7 cellular contexts compared by ENCODE assay signal in the genomic region with DNA sequence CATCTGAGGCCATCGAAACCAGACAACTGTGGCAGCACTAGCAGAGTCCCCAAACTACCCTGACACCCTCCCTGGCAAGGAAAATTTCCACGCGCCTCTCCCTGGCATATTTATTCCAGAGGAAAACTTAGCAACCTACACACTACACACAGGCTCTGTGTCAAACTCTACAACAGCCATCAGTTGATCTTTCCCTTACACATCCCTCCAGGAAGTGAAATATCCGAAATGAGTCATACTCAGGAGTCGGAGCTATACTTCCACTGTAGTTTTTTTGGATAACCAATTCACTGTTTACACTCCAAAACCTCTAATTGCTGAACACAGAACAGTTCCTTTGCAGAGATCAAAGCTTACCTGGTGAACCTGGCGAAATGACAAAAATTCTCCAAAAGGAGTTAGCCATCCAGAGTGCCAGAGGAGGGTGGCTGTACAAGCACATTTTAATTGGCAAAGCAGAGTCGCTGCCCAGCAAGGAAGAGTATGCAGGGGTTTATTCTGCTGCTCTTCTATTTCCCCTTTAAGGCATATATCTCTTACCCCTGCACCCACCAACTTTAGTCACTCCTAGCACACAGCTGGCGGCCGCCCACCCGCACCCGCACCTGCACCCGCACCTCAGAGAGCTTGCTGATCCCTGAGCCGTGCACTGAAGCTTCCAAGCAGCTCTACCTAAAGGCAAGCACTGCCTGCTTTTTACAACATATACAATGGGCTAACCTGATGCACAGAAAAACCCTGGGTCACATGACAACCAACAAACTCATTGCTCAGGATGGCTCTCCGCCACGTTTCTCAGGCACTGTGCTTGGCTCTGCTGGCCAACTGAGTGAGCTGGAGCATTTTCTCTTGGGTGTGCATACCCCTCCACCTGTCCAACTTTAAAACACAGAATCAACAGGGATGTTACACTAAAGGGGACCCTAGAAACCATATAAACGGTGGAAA. TPM values are rescaled to one million over a fixed set of nuclear protein-coding genes. Genes with fewer than 3 reads are reported as not detected.
DNase-seq lines count a peak whose midpoint lies in the region; ATAC-seq and TF ChIP-seq lines count a peak whose summit lies in the region.

No MANE protein-coding gene starts in this region.

- H3K4me2 ChIP-seq in HCT116 (ENCODE audit: low read length) = peak overlapping the region; percentile 60

- no peaks in the 10 kb centered on the region for H3K9me3 ChIP-seq in HCT116 (ENCODE audit: control insufficient read depth in 1 of 2, insufficient read depth in 1 of 2, low read depth in 1 of 2, low read length in 2 of 2)
- H3K9me3 ChIP-seq in right atrium auricular region = no peaks in the 10 kb centered on the region

- ATAC-seq in HCT116 (peak; percentile 79), WTC11 (no peak)
- ATAC-seq in stimulated activated memory B cell treated with anti-CD40 and anti-IgM and Interleukin-4, amounts not matched to agents 10 μg/mL and 1 μg/mL and 100 μg/mL, for 72 hours = no peak

- peaks cover 20 to 26% of the 10 kb centered on the region in 2 experiments for H3K4me1 ChIP-seq in HCT116 (ENCODE audit: control insufficient read depth in 1 of 2, insufficient read depth in 2 of 2, low read length in 2 of 2)
- H3K4me1 ChIP-seq in right atrium auricular region = peaks cover 0 to 95% of the 10 kb centered on the region in 2 donors

- peak overlapping the region; percentile 35 for H3K27ac Mint-ChIP-seq in WTC11
- H3K27ac Mint-ChIP-seq in stimulated activated memory B cell treated with anti-CD40 and anti-IgM and Interleukin-4, amounts not matched to agents 10 μg/mL and 1 μg/mL and 100 μg/mL, for 72 hours = peak overlapping the region; percentile 47

- no peak overlapping the region for H3K4me3 ChIP-seq in HCT116 (replicated peaks in 1 of 2; ENCODE audit: low read depth in 1 of 2, low read length in 2 of 2)
- H3K4me3 ChIP-seq in right atrium auricular region = no peak overlapping the region

- H3K36me3 ChIP-seq in HCT116 (ENCODE audit: control insufficient read depth in 1 of 2, insufficient read depth in 2 of 2, low read length in 2 of 2) (0 out of 4 replicates have a peak, but pooled peaks cover 0 to 5% of the 10 kb centered on the region in 2 experiments), right atrium auricular region (no peaks in the 10 kb centered on the region)

- H4K20me1 ChIP-seq in HCT116 (ENCODE audit: insufficient read depth) = peaks cover 21% of the 10 kb centered on the region; the same call in 1 of the 2 replicates

- H3K79me2 ChIP-seq in HCT116 (ENCODE audit: insufficient read depth, low read length) = peaks cover 95% of the 10 kb centered on the region

- peaks cover 5% of the 10 kb centered on the region; the same call in 1 of the 2 replicates for H3K36me3 Mint-ChIP-seq in WTC11
- peaks cover 13% of the 10 kb centered on the region for H3K36me3 Mint-ChIP-seq in stimulated activated memory B cell treated with anti-CD40 and anti-IgM and Interleukin-4, amounts not matched to agents 10 μg/mL and 1 μg/mL and 100 μg/mL, for 72 hours

- no peaks in the 10 kb centered on the region for H3K9me2 ChIP-seq in HCT116 (ENCODE audit: insufficient read depth)

- RAD21 ChIA-PET in HCT116 (lab: Charles Lee; ENCODE audit: low non-redundant PET in 1 of 2, low total read pairs in 2 of 2, uncharacterized antibody in 2 of 2, unreplicated experiment in 2 of 2) = no interaction called here

- no peak overlapping the region for H2AFZ ChIP-seq in HCT116 (ENCODE audit: low read depth, low read length, poor library complexity, severe bottlenecking)

- H3K4me1 Mint-ChIP-seq in WTC11 = peaks cover 19% of the 10 kb centered on the region
- peaks cover 70% of the 10 kb centered on the region for H3K4me1 Mint-ChIP-seq in stimulated activated memory B cell treated with anti-CD40 and anti-IgM and Interleukin-4, amounts not matched to agents 10 μg/mL and 1 μg/mL and 100 μg/mL, for 72 hours

- no peaks in the 10 kb centered on the region for H3K27me3 Mint-ChIP-seq in WTC11 (ENCODE audit: low read depth)
- no peaks in the 10 kb centered on the region for H3K27me3 Mint-ChIP-seq in stimulated activated memory B cell treated with anti-CD40 and anti-IgM and Interleukin-4, amounts not matched to agents 10 μg/mL and 1 μg/mL and 100 μg/mL, for 72 hours

- H3K9ac ChIP-seq in HCT116 (ENCODE audit: low read length) = 0 out of 2 replicates have a peak overlapping the region, but pooled peaks have one; percentile 11

- DNase-seq in HCT116 (ENCODE audit: low read depth, low spot score) = peak; percentile 46
- DNase-seq in WTC11 (ENCODE audit: low spot score) = no peak
- DNase-seq in right atrium auricular region (ENCODE audit: low spot score) = no peak
- no peak for DNase-seq in occipital lobe (lab: John Stamatoyannopoulos, UW)
- DNase-seq in GM13977 (ENCODE audit: low spot score) = no peak
- DNase-seq in NCI-H2107 (lab: John Stamatoyannopoulos, UW) = no peak

- in situ Hi-C loops in GM13977 (cut with MboI; ENCODE audit: low pct_unique_long_range_greater_than_20kb, low sequenced_read_pairs, unreplicated experiment) = no loop called here

- no peak for TF ChIP-seq POLR2A in HCT116 (IDR thresholded peaks at IDR 0.05; ENCODE audit: borderline replicate concordance, extremely low read depth, insufficient read depth, insufficient read length)

- H3K27me3 ChIP-seq in HCT116 (ENCODE audit: insufficient read depth, low read length) = no peaks in the 10 kb centered on the region
- no peaks in the 10 kb centered on the region for H3K27me3 ChIP-seq in right atrium auricular region

- H3K27ac ChIP-seq in HCT116 (ENCODE audit: low read depth, low read length) (peak overlapping the region; percentile 35; the same call in 1 of the 2 replicates), right atrium auricular region (peak overlapping the region; percentile 69 to 81)

- BruUV-seq in HCT116 (replicated peaks; lab: Mats Ljungman, UMichigan) = no TSS peak

- H3K4me3 Mint-ChIP-seq in WTC11 = no peak overlapping the region
- no peak overlapping the region for H3K4me3 Mint-ChIP-seq in stimulated activated memory B cell treated with anti-CD40 and anti-IgM and Interleukin-4, amounts not matched to agents 10 μg/mL and 1 μg/mL and 100 μg/mL, for 72 hours

- no peaks in the 10 kb centered on the region for H3K9me3 Mint-ChIP-seq in WTC11
- H3K9me3 Mint-ChIP-seq in stimulated activated memory B cell treated with anti-CD40 and anti-IgM and Interleukin-4, amounts not matched to agents 10 μg/mL and 1 μg/mL and 100 μg/mL, for 72 hours = no peaks in the 10 kb centered on the region

- POLR2A ChIA-PET in HCT116 (lab: Charles Lee) = no interaction called here
- POLR2A ChIA-PET in WTC11 (lab: Charles Lee) = interaction anchor here (0.6 kb wide), 1 partner anchor 28 kb away, joined by 3 read pairs; no protein-coding TSS in a partner anchor

- intact Hi-C loops in HCT116 (cut with micrococcal nuclease) = no loop called here

- TF ChIP-seq CTCF in HCT116 (IDR thresholded peaks at IDR 0.05 in 2 of 3, conservative IDR thresholded peaks at IDR 0.05 in 1 of 3; ENCODE audit: borderline replicate concordance in 1 of 3, insufficient read depth in 1 of 3, low read depth in 2 of 3, low read length in 2 of 3) (no peak), WTC11 (IDR thresholded peaks at IDR 0.05) (no peak), right atrium auricular region (IDR thresholded peaks at IDR 0.05) (no peak), GM13977 (IDR thresholded peaks at IDR 0.05; ENCODE audit: extremely low read depth, insufficient read depth, missing control alignments) (no peak)

- CTCF ChIA-PET in HCT116 (lab: Charles Lee) (interaction anchor here (0.9 kb wide), 2 partner anchors 152 to 221 kb away, joined by 3 read pairs; no protein-coding TSS in a partner anchor), WTC11 (lab: Charles Lee) (interaction anchor here (0.7 to 2.4 kb wide), 3 partner anchors 38 to 223 kb away, joined by 3 to 5 read pairs (median 4); no protein-coding TSS in a partner anchor)

- TF ChIP-seq RAD21 in HCT116 (IDR thresholded peaks at IDR 0.05; ENCODE audit: low read depth) = no peak

TF ChIP-seq in HCT116, 20 proteins besides CTCF, POLR2A, EP300 and RAD21 (continues in another document):
- no peak for TF ChIP-seq EZH2 (IDR thresholded peaks at IDR 0.05)
- no peak for TF ChIP-seq ZNF274 (IDR thresholded peaks at IDR 0.05; ENCODE audit: low read depth, low read length)
- peak; percentile 24; the same call in 1 of the 2 replicates for TF ChIP-seq ELF1 (IDR thresholded peaks at IDR 0.05; ENCODE audit: borderline replicate concordance, low read depth)
- TF ChIP-seq, protein P1, sequence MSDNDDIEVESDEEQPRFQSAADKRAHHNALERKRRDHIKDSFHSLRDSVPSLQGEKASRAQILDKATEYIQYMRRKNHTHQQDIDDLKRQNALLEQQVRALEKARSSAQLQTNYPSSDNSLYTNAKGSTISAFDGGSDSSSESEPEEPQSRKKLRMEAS (IDR thresholded peaks at IDR 0.05) = no peak
- no peak for TF ChIP-seq YY1 (IDR thresholded peaks at IDR 0.05; ENCODE audit: extremely low read depth, insufficient replicate concordance, low read depth, low read length)
- peak; percentile 67 for TF ChIP-seq JUND (IDR thresholded peaks at IDR 0.05)
- peak; percentile 63 for TF ChIP-seq CBX3 (IDR thresholded peaks at IDR 0.05; ENCODE audit: low read depth)

TF ChIP-seq in WTC11, 78 proteins besides CTCF, POLR2A, EP300 and RAD21 (continues in another document):
- no peak for TF ChIP-seq RELA (CRISPR knock-in tag; IDR thresholded peaks at IDR 0.05; ENCODE audit: borderline replicate concordance)
- TF ChIP-seq, protein P1 (CRISPR knock-in tag; IDR thresholded peaks at IDR 0.05) = no peak
- no peak for TF ChIP-seq GABPB1 (CRISPR knock-in tag; IDR thresholded peaks at IDR 0.05)

RNA-seq across cellular contexts. Expression of a gene that starts 54.9 kb away (rescaled TPM):
- total RNA-seq in HCT116 (2021; ENCODE audit: unreplicated experiment) (203 TPM), WTC11 (2021) (348 to 380 TPM (median 363 TPM) in 3 replicates), right atrium auricular region (100 to 1,000 TPM in 1 of 2 donors, 10 to 100 TPM in 1; 87.8 to 122 TPM), occipital lobe (38.4 TPM)
- polyA plus RNA-seq in HCT116 (2012) = 163 and 180 TPM in 2 replicates
